1 cellular context compared by ENCODE assay signal in the genomic region with DNA sequence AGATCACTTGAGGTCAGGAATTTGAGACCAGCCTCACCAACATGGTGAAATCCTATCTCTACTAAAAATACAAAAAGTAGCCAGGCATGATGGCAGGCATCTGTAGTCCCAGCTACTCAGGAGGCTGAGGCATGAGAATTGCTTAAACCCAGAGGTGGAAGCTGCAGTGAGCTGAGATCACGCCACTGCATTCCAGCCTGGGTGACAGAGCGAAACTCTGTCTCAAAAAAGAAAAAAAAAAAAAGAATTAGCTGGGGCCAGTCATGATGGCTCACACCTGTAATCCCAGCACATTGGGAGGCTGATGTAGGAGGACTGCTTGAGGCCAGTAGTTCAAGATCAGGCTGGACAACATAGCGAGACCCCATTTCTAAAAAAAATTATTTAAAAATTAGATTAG.
TF ChIP-seq lines count a peak whose summit lies in the region.

No MANE protein-coding gene starts in this region.

TF ChIP-seq in K562, 482 proteins besides CTCF, POLR2A, EP300 and RAD21:
- TF ChIP-seq ZNF121 (CRISPR knock-in tag; conservative IDR thresholded peaks at IDR 0.05), result peak; percentile 40; the same call in 1 of the 2 replicates
